8 cellular contexts compared by ENCODE assay signal in genomic region chr11:66617148-66617814, GRCh38. TPM values are rescaled to one million over a fixed set of nuclear protein-coding genes. Genes with fewer than 3 reads are reported as not detected.
DNase-seq lines count a peak whose midpoint lies in the region; ATAC-seq and TF ChIP-seq lines count a peak whose summit lies in the region.

No MANE protein-coding gene starts in this region.

- WGBS in endodermal cell (ENCODE audit: insufficient coverage in 1 of 2, insufficient read length in 1 of 2), 2 experiments: 0 to 1% methylated on average over 12 to 34 of the region's 37 CpGs

- no peaks in the 10 kb centered on the region for H3K4me1 ChIP-seq in endodermal cell (ENCODE audit: control insufficient read depth, insufficient read depth, low read length)

- DNase-seq in AG04449 (ENCODE audit: low read depth, low spot score): no peak
- peak; percentile 55 for DNase-seq in SK-MEL-5 (ENCODE audit: low read depth, low spot score)
- no peak for DNase-seq in endodermal cell
- DNase-seq in natural killer cell treated with Interleukin-12 subunit alpha and Interleukin-12 subunit beta and Interleukin-15 and Interleukin-18, amount 100 ng/mL, for 72 hours (ENCODE audit: low spot score): no peak
- DNase-seq in NCI-H1417 (lab: John Stamatoyannopoulos, UW): no peak
- DNase-seq in T1000 (lab: John Stamatoyannopoulos, UW): no peak

- peak; percentile 13 for ATAC-seq in GM21367 (IDR thresholded peaks at IDR 0.05; ENCODE audit: unreplicated experiment)
- no peak for ATAC-seq in natural killer cell treated with Interleukin-12 subunit alpha and Interleukin-12 subunit beta and Interleukin-15 and Interleukin-18, amount 100 ng/mL, for 72 hours
- no peak for ATAC-seq in GM19467 (IDR thresholded peaks at IDR 0.05; ENCODE audit: unreplicated experiment)

- CTCF ChIA-PET in AG04449 (lab: Yijun Ruan, JAX): interaction anchor here (0.8 to 1.3 kb wide), 3 partner anchors 15 to 25 kb away, joined by 3 read pairs; partner anchors contain the start of genes CCDC87 and CCS

- peak overlapping the region; percentile 97 for H3K9ac ChIP-seq in endodermal cell (ENCODE audit: extremely low read depth, low read length, poor library complexity, severe bottlenecking)

- H3K4me1 Mint-ChIP-seq in endodermal cell: peaks cover 23% of the 10 kb centered on the region
- H3K4me1 Mint-ChIP-seq in natural killer cell treated with Interleukin-12 subunit alpha and Interleukin-12 subunit beta and Interleukin-15 and Interleukin-18, amount 100 ng/mL, for 72 hours (ENCODE audit: low read depth in 2 of 2): peaks cover 42% of the 10 kb centered on the region in 2 donors

- in situ Hi-C loops in SK-MEL-5 (cut with HindIII; ENCODE audit: low pct_unique_long_range_greater_than_20kb, low sequenced_read_pairs): no loop called here

- POLR2A ChIA-PET in AG04449 (lab: Yijun Ruan, JAX): interaction anchor here (0.7 to 3.2 kb wide), 11 partner anchors 8 to 281 kb away, joined by 3 to 37 read pairs (median 7); partner anchors contain the start of genes CCDC87, RBM4, RBM4B and RIN1

- no peaks in the 10 kb centered on the region for H3K9me3 Mint-ChIP-seq in endodermal cell
- H3K9me3 Mint-ChIP-seq in natural killer cell treated with Interleukin-12 subunit alpha and Interleukin-12 subunit beta and Interleukin-15 and Interleukin-18, amount 100 ng/mL, for 72 hours: no peaks in the 10 kb centered on the region

- no peaks in the 10 kb centered on the region for H3K9me3 ChIP-seq in endodermal cell (ENCODE audit: control insufficient read depth, low read length)

- H3K4me3 Mint-ChIP-seq in endodermal cell: peak overlapping the region; percentile 99
- H3K4me3 Mint-ChIP-seq in natural killer cell treated with Interleukin-12 subunit alpha and Interleukin-12 subunit beta and Interleukin-15 and Interleukin-18, amount 100 ng/mL, for 72 hours: peak overlapping the region; percentile 96

- H3K36me3 Mint-ChIP-seq in endodermal cell (ENCODE audit: low read depth): peaks cover 29% of the 10 kb centered on the region
- H3K36me3 Mint-ChIP-seq in natural killer cell treated with Interleukin-12 subunit alpha and Interleukin-12 subunit beta and Interleukin-15 and Interleukin-18, amount 100 ng/mL, for 72 hours: peaks cover 19% of the 10 kb centered on the region

- peaks cover 7% of the 10 kb centered on the region for H3K27me3 Mint-ChIP-seq in endodermal cell (ENCODE audit: insufficient read depth)
- no peaks in the 10 kb centered on the region for H3K27me3 Mint-ChIP-seq in natural killer cell treated with Interleukin-12 subunit alpha and Interleukin-12 subunit beta and Interleukin-15 and Interleukin-18, amount 100 ng/mL, for 72 hours

- peak overlapping the region; percentile 94 for H3K4me3 ChIP-seq in AG04449 (ENCODE audit: low read depth, low read length)
- H3K4me3 ChIP-seq in endodermal cell (ENCODE audit: low read length): peak overlapping the region; percentile 94

- TF ChIP-seq CTCF in AG04449 (IDR thresholded peaks at IDR 0.05; ENCODE audit: insufficient read depth, low read length, missing control alignments) (no peak), endodermal cell (conservative IDR thresholded peaks at IDR 0.05) (no peak)

- H3K27ac ChIP-seq in endodermal cell (ENCODE audit: low read depth, low read length): peak overlapping the region; percentile 92

- peaks cover 4% of the 10 kb centered on the region for H3K27me3 ChIP-seq in endodermal cell (ENCODE audit: control insufficient read depth, insufficient read depth, low read length, poor library complexity, severe bottlenecking)

- H3K36me3 ChIP-seq in endodermal cell (ENCODE audit: control insufficient read depth, insufficient read depth, low read length): peaks cover 31% of the 10 kb centered on the region

- peak overlapping the region; percentile 100 for H3K27ac Mint-ChIP-seq in endodermal cell
- H3K27ac Mint-ChIP-seq in natural killer cell treated with Interleukin-12 subunit alpha and Interleukin-12 subunit beta and Interleukin-15 and Interleukin-18, amount 100 ng/mL, for 72 hours: peak overlapping the region; percentile 97 to 99

RNA-seq across cellular contexts. Expression of gene RBM14, which starts 0.9 kb away (rescaled TPM):
- 23.3 and 26.1 TPM in 2 replicates for total RNA-seq in SK-MEL-5 (2014; rRNA removed; shearing (Covaris generic))
- polyA plus RNA-seq in SK-MEL-5 (2015; cell fraction: cytosol; rRNA removed): 72.6 and 81.1 TPM in 2 replicates
- 82.5 and 113 TPM in 2 replicates for polyA plus RNA-seq in SK-MEL-5 (2015; cell fraction: nucleus; rRNA removed)
- 100 to 1,000 TPM in 1 of 2 donors, 10 to 100 TPM in 1; 90.0 to 110 TPM for total RNA-seq in endodermal cell
- polyA plus RNA-seq in endodermal cell (2013, experiment 1 of 2): 49.3 TPM
- 38.8 TPM for polyA plus RNA-seq in endodermal cell (2013, experiment 2 of 2)
- 100 to 1,000 TPM; 122 to 201 TPM for total RNA-seq in natural killer cell treated with Interleukin-12 subunit alpha and Interleukin-12 subunit beta and Interleukin-15 and Interleukin-18, amount 100 ng/mL, for 72 hours

RNA-seq across cellular contexts. Expression of gene RBM4, which starts 21.2 kb away (rescaled TPM):
- total RNA-seq in SK-MEL-5 (2014; rRNA removed; shearing (Covaris generic)): 58.3 and 73.6 TPM in 2 replicates
- 85.4 and 89.4 TPM in 2 replicates for polyA plus RNA-seq in SK-MEL-5 (2015; cell fraction: cytosol; rRNA removed)
- 64.5 and 71.7 TPM in 2 replicates for polyA plus RNA-seq in SK-MEL-5 (2015; cell fraction: nucleus; rRNA removed)
- total RNA-seq in endodermal cell: 100 to 1,000 TPM; 151 to 191 TPM
- 176 TPM for polyA plus RNA-seq in endodermal cell (2013, experiment 1 of 2)
- 157 TPM for polyA plus RNA-seq in endodermal cell (2013, experiment 2 of 2)
- total RNA-seq in natural killer cell treated with Interleukin-12 subunit alpha and Interleukin-12 subunit beta and Interleukin-15 and Interleukin-18, amount 100 ng/mL, for 72 hours: 100 to 1,000 TPM; 142 to 162 TPM

RNA-seq across cellular contexts. Expression of gene CCS, which starts 24.3 kb away (rescaled TPM):
- 13.4 and 15.1 TPM in 2 replicates for total RNA-seq in SK-MEL-5 (2014; rRNA removed; shearing (Covaris generic))
- 16.9 and 20.4 TPM in 2 replicates for polyA plus RNA-seq in SK-MEL-5 (2015; cell fraction: cytosol; rRNA removed)
- polyA plus RNA-seq in SK-MEL-5 (2015; cell fraction: nucleus; rRNA removed): 162 and 172 TPM in 2 replicates
- total RNA-seq in endodermal cell: 10 to 100 TPM; 62.9 to 64.7 TPM
- 58.9 TPM for polyA plus RNA-seq in endodermal cell (2013, experiment 1 of 2)
- 51.7 TPM for polyA plus RNA-seq in endodermal cell (2013, experiment 2 of 2)
- 10 to 100 TPM; 29.0 to 31.0 TPM for total RNA-seq in natural killer cell treated with Interleukin-12 subunit alpha and Interleukin-12 subunit beta and Interleukin-15 and Interleukin-18, amount 100 ng/mL, for 72 hours

RNA-seq across cellular contexts. Expression of gene CCDC87, which starts 24.4 kb away (rescaled TPM):
- total RNA-seq in SK-MEL-5 (2014; rRNA removed; shearing (Covaris generic)): 0.08 and 0.24 TPM in 2 replicates
- 0.02 and 0.13 TPM in 2 replicates for polyA plus RNA-seq in SK-MEL-5 (2015; cell fraction: cytosol; rRNA removed)
- 0.07 and 0.15 TPM in 2 replicates for polyA plus RNA-seq in SK-MEL-5 (2015; cell fraction: nucleus; rRNA removed)
- total RNA-seq in endodermal cell: 1 to 10 TPM in 1 of 2 donors, under 1 TPM in 1; 0.84 to 1.5 TPM
- 0.25 TPM for polyA plus RNA-seq in endodermal cell (2013, experiment 1 of 2)
- polyA plus RNA-seq in endodermal cell (2013, experiment 2 of 2): 0.29 TPM
- not detected for total RNA-seq in natural killer cell treated with Interleukin-12 subunit alpha and Interleukin-12 subunit beta and Interleukin-15 and Interleukin-18, amount 100 ng/mL, for 72 hours

RNA-seq across cellular contexts. Expression of gene CTSF, which starts 48.9 kb away (rescaled TPM):
- 35.2 and 43.1 TPM in 2 replicates for total RNA-seq in SK-MEL-5 (2014; rRNA removed; shearing (Covaris generic))
- polyA plus RNA-seq in SK-MEL-5 (2015; cell fraction: cytosol; rRNA removed): 63.7 and 78.8 TPM in 2 replicates
- polyA plus RNA-seq in SK-MEL-5 (2015; cell fraction: nucleus; rRNA removed): 115 and 150 TPM in 2 replicates
- 10 to 100 TPM in 1 of 2 donors, 1 to 10 TPM in 1; 5.0 to 18.6 TPM for total RNA-seq in endodermal cell
- 8.6 TPM for polyA plus RNA-seq in endodermal cell (2013, experiment 1 of 2)
- 7.7 TPM for polyA plus RNA-seq in endodermal cell (2013, experiment 2 of 2)
- 1 to 10 TPM; 2.7 to 3.8 TPM for total RNA-seq in natural killer cell treated with Interleukin-12 subunit alpha and Interleukin-12 subunit beta and Interleukin-15 and Interleukin-18, amount 100 ng/mL, for 72 hours
